7 cellular contexts compared by ENCODE assay signal in the genomic region with DNA sequence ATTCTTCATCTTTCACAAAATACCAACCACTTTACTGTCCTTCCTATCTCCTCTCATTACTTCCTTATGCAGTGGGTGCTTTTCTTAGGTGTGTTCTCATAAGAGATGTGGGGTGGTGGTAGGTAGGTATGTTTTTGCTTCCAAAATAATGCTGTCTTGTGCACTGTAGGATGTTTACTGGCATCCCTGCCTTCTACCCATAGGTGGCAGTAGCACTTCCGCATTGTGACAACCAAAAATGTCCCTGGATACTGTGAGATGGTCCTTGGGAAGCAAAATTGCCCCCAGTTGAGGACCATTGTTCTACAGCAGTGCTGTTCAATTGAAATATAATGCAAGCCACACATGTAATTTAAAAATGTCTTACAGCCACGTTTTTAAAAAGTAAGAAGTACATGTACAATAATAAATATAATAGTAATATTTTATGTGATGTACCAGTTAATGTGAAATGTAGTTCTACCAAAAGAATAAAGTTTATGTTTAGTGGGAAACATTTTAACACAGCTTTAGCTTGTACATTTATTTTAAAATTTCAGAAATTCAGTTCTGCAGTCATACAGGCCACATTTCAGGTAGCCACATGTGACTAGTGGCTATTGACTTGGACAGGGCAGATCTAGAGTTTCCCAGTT.
DNase-seq lines count a peak whose midpoint lies in the region; ATAC-seq and TF ChIP-seq lines count a peak whose summit lies in the region.

No MANE protein-coding gene starts in this region.

- H3K4me3 ChIP-seq in body of pancreas, result no peak overlapping the region
- no peak overlapping the region for H3K4me3 ChIP-seq in right lobe of liver

- H3K4me1 ChIP-seq in body of pancreas (no peaks in the 10 kb centered on the region), right lobe of liver (no peaks in the 10 kb centered on the region)

- TF ChIP-seq CTCF in Calu3 (IDR thresholded peaks at IDR 0.05; ENCODE audit: unreplicated experiment) (peak; percentile 67), body of pancreas (IDR thresholded peaks at IDR 0.05) (peak; percentile 33 to 66 (median 51)), right lobe of liver (IDR thresholded peaks at IDR 0.05) (peak; percentile 29 to 77 (median 72))

- H3K4me1 Mint-ChIP-seq in Calu3 (ENCODE audit: low read depth, unreplicated experiment), result no peaks in the 10 kb centered on the region

- no peak overlapping the region for H3K4me3 Mint-ChIP-seq in Calu3 (ENCODE audit: low read depth, unreplicated experiment)

- H3K9me3 ChIP-seq in body of pancreas (no peaks in the 10 kb centered on the region), right lobe of liver (no peaks in the 10 kb centered on the region)

- no peak overlapping the region for H3K27ac Mint-ChIP-seq in Calu3 (ENCODE audit: unreplicated experiment)

- TF ChIP-seq POLR2A in body of pancreas (IDR thresholded peaks at IDR 0.05) (no peak), right lobe of liver (IDR thresholded peaks at IDR 0.05) (no peak)

- H3K27ac ChIP-seq in body of pancreas, result no peak overlapping the region
- no peak overlapping the region for H3K27ac ChIP-seq in right lobe of liver

- DNase-seq in Calu3 (peak; percentile 46), NCI-H526 treated with DMSO at 0.1 percent for 48 hours (lab: John Stamatoyannopoulos, UW) (peak; percentile 24), body of pancreas (peak in 3 of 4 donors; percentile 19 to 29 (median 20)), right lobe of liver (no peak), OCI-M2 (lab: John Stamatoyannopoulos, UW; ENCODE audit: unreplicated experiment) (no peak)

- no peaks in the 10 kb centered on the region for H3K27me3 ChIP-seq in body of pancreas
- no peaks in the 10 kb centered on the region for H3K27me3 ChIP-seq in right lobe of liver

- H3K9me3 Mint-ChIP-seq in Calu3 (ENCODE audit: low read depth, unreplicated experiment), result no peaks in the 10 kb centered on the region

- H3K36me3 Mint-ChIP-seq in Calu3 (ENCODE audit: insufficient read depth, unreplicated experiment), result no peaks in the 10 kb centered on the region

- intact Hi-C loops in Calu3 (cut with micrococcal nuclease; ENCODE audit: unreplicated experiment) (loop anchor here (2.0 kb wide), 1 partner anchor 113 kb away; no protein-coding TSS in a partner anchor), body of pancreas (cut with DNase I) (no loop called here), right lobe of liver (cut with DNase I) (no loop called here)

- H3K36me3 ChIP-seq in body of pancreas (replicated peaks in 1 of 2; ENCODE audit: insufficient read depth in 1 of 2, low read depth in 2 of 2) (peaks cover 0 to 4% of the 10 kb centered on the region in 2 donors), right lobe of liver (no peaks in the 10 kb centered on the region)

- 64 to 78% methylated on average over 2 of the region's 2 CpGs for WGBS in body of pancreas, 2 donors
- 60% methylated on average over 2 of the region's 2 CpGs for WGBS in right lobe of liver (ENCODE audit: insufficient coverage, low coverage, low lambda C conversion rate, missing lambda C conversion rate)

- no peaks in the 10 kb centered on the region for H3K27me3 Mint-ChIP-seq in Calu3 (ENCODE audit: unreplicated experiment)

- peak; percentile 72 for ATAC-seq in GM18907 (IDR thresholded peaks at IDR 0.05; ENCODE audit: unreplicated experiment)
- ATAC-seq in body of pancreas, result no peak
- peak; percentile 59 to 77 (median 70) for ATAC-seq in right lobe of liver
- ATAC-seq in GM19463 (IDR thresholded peaks at IDR 0.05; ENCODE audit: unreplicated experiment), result no peak

- BruUV-seq in Calu3 (replicated peaks; lab: Mats Ljungman, UMichigan), result no TSS peak

- CTCF ChIA-PET in Calu3 (lab: Charles Lee), result no interaction called here

Comparison
In these comparisons a context has a peak if more than half of its experiments do, and no peak if none do; other contexts are left out.
1. DNase-seq: peak in Calu3 (single experiment), NCI-H526 treated with DMSO at 0.1 percent for 48 hours (single experiment) and body of pancreas (3 of 4); none in right lobe of liver (0 of 3) and OCI-M2 (single experiment).
2. ATAC-seq: peak in GM18907 (single experiment) and right lobe of liver (4 of 4); none in body of pancreas (single experiment) and GM19463 (single experiment).
3. Peak in every context shown above with its lines, with median percentiles within 50 percentile points of each other: CTCF ChIP-seq.